In genomic region chr11:35305670-35306382, GRCh38 we compare ENCODE assay signal across 8 cellular contexts.
DNase-seq lines count a peak whose midpoint lies in the region; ATAC-seq and TF ChIP-seq lines count a peak whose summit lies in the region.

No MANE protein-coding gene starts in this region.

- no peak overlapping the region for H3K27ac ChIP-seq in DND-41 (ENCODE audit: low read length)

- H3K27me3 Mint-ChIP-seq in activated naive CD4-positive, alpha-beta T cell treated with anti-CD3 and anti-CD28 coated beads, Interleukin-2, amount 50 U/mL, for 24 hours, result no peaks in the 10 kb centered on the region
- no peaks in the 10 kb centered on the region for H3K27me3 Mint-ChIP-seq in stimulated activated naive B cell treated with anti-CD40 and anti-IgM and Interleukin-4, amounts not matched to agents 10 μg/mL and 1 μg/mL and 100 μg/mL, for 72 hours

- ATAC-seq in DND-41 (ENCODE audit: insufficient read depth, low read depth) (peak; percentile 85), HG03196 (IDR thresholded peaks at IDR 0.05; ENCODE audit: unreplicated experiment) (no peak)
- ATAC-seq in stimulated activated naive B cell treated with anti-CD40 and anti-IgM and Interleukin-4, amounts not matched to agents 10 μg/mL and 1 μg/mL and 100 μg/mL, for 72 hours (replicated peaks), result peak; percentile 68 to 79

- no peak overlapping the region for H3K4me3 ChIP-seq in DND-41 (ENCODE audit: low read depth in 1 of 2, low read length in 2 of 2)

- no peaks in the 10 kb centered on the region for H3K36me3 Mint-ChIP-seq in activated naive CD4-positive, alpha-beta T cell treated with anti-CD3 and anti-CD28 coated beads, Interleukin-2, amount 50 U/mL, for 24 hours
- H3K36me3 Mint-ChIP-seq in stimulated activated naive B cell treated with anti-CD40 and anti-IgM and Interleukin-4, amounts not matched to agents 10 μg/mL and 1 μg/mL and 100 μg/mL, for 72 hours, result no peaks in the 10 kb centered on the region

- no peaks in the 10 kb centered on the region for H4K20me1 ChIP-seq in DND-41 (ENCODE audit: insufficient read depth, low read length)

- no peaks in the 10 kb centered on the region for H3K9me3 Mint-ChIP-seq in activated naive CD4-positive, alpha-beta T cell treated with anti-CD3 and anti-CD28 coated beads, Interleukin-2, amount 50 U/mL, for 24 hours
- peaks cover 2 to 4% of the 10 kb centered on the region in 2 donors for H3K9me3 Mint-ChIP-seq in stimulated activated naive B cell treated with anti-CD40 and anti-IgM and Interleukin-4, amounts not matched to agents 10 μg/mL and 1 μg/mL and 100 μg/mL, for 72 hours

- no peak overlapping the region; the same call in 1 of the 2 replicates for H2AFZ ChIP-seq in DND-41 (ENCODE audit: low read depth, low read length)

- TF ChIP-seq CTCF in DND-41 (IDR thresholded peaks at IDR 0.05; ENCODE audit: borderline replicate concordance, extremely low read depth, low read length, poor library complexity, severe bottlenecking), result peak; percentile 77

- H3K27ac Mint-ChIP-seq in activated naive CD4-positive, alpha-beta T cell treated with anti-CD3 and anti-CD28 coated beads, Interleukin-2, amount 50 U/mL, for 24 hours, result peak overlapping the region; percentile 81
- H3K27ac Mint-ChIP-seq in stimulated activated naive B cell treated with anti-CD40 and anti-IgM and Interleukin-4, amounts not matched to agents 10 μg/mL and 1 μg/mL and 100 μg/mL, for 72 hours, result peak overlapping the region; percentile 74

- H3K4me1 ChIP-seq in DND-41 (ENCODE audit: insufficient read depth, low read length), result no peaks in the 10 kb centered on the region

- peak overlapping the region; percentile 67 for H3K4me3 Mint-ChIP-seq in activated naive CD4-positive, alpha-beta T cell treated with anti-CD3 and anti-CD28 coated beads, Interleukin-2, amount 50 U/mL, for 24 hours
- H3K4me3 Mint-ChIP-seq in stimulated activated naive B cell treated with anti-CD40 and anti-IgM and Interleukin-4, amounts not matched to agents 10 μg/mL and 1 μg/mL and 100 μg/mL, for 72 hours, result peak overlapping the region; percentile 0 to 45

- peaks cover 29% of the 10 kb centered on the region for H3K4me1 Mint-ChIP-seq in activated naive CD4-positive, alpha-beta T cell treated with anti-CD3 and anti-CD28 coated beads, Interleukin-2, amount 50 U/mL, for 24 hours
- peaks cover 19 to 23% of the 10 kb centered on the region in 2 donors for H3K4me1 Mint-ChIP-seq in stimulated activated naive B cell treated with anti-CD40 and anti-IgM and Interleukin-4, amounts not matched to agents 10 μg/mL and 1 μg/mL and 100 μg/mL, for 72 hours

- no peaks in the 10 kb centered on the region for H3K79me2 ChIP-seq in DND-41 (ENCODE audit: insufficient read depth, low read length)

- H3K4me2 ChIP-seq in DND-41 (ENCODE audit: insufficient read depth, low read length), result no peak overlapping the region

- no peak overlapping the region for H3K9ac ChIP-seq in DND-41 (ENCODE audit: low read depth, low read length)

- H3K9me3 ChIP-seq in DND-41 (ENCODE audit: insufficient read depth, low read length, severe bottlenecking), result no peaks in the 10 kb centered on the region

- no peaks in the 10 kb centered on the region for H3K36me3 ChIP-seq in DND-41 (ENCODE audit: insufficient read depth, low read length)

- no peaks in the 10 kb centered on the region for H3K27me3 ChIP-seq in DND-41 (ENCODE audit: insufficient read depth, low read length, poor library complexity)

- peak; percentile 41 for DNase-seq in DND-41
- DNase-seq in H4 (ENCODE audit: low spot score), result peak; percentile 79
- peak; percentile 2 for DNase-seq in NCI-H82 treated with DMSO at 0.1 percent for 48 hours (lab: John Stamatoyannopoulos, UW; ENCODE audit: unreplicated experiment)
- peak; percentile 40 for DNase-seq in hepatic stellate cell (ENCODE audit: low spot score)
- no peak for DNase-seq in stimulated activated naive B cell treated with anti-CD40 and anti-IgM and Interleukin-4, amounts not matched to agents 10 μg/mL and 1 μg/mL and 100 μg/mL, for 72 hours
- no peak for DNase-seq in NCI-H2029 treated with DMSO at 0.1 percent for 48 hours (lab: John Stamatoyannopoulos, UW)

Comparison
In these comparisons a context has a peak if more than half of its experiments do, and no peak if none do; other contexts are left out.
1. DNase-seq: peak in DND-41 (single experiment), H4 (single experiment), NCI-H82 treated with DMSO at 0.1 percent for 48 hours (single experiment) and hepatic stellate cell (single experiment); none in stimulated activated naive B cell treated with anti-CD40 and anti-IgM and Interleukin-4, amounts not matched to agents 10 μg/mL and 1 μg/mL and 100 μg/mL, for 72 hours (single experiment) and NCI-H2029 treated with DMSO at 0.1 percent for 48 hours (single experiment).